12 cellular contexts compared by ENCODE assay signal in genomic region chr22:19892925-19893324, GRCh38. TPM values are rescaled to one million over a fixed set of nuclear protein-coding genes. Genes with fewer than 3 reads are reported as not detected.
A peak's percentile ranks its signal among the peaks of the same experiment; 100 is the strongest.
DNase-seq lines count a peak whose midpoint lies in the region; ATAC-seq and TF ChIP-seq lines count a peak whose summit lies in the region.
"Had no signal": no experiment of that assay in that cellular context is flagged by ENCODE, and none has a peak within 500 bp of the region (broad histone marks: within the 10 kb centered on the region; RNA-seq: fewer than 3 reads in every experiment).

No MANE protein-coding gene starts in this region.

- peaks cover 49% of the 10 kb centered on the region for H3K36me3 ChIP-seq in lower lobe of right lung
- H3K36me3 ChIP-seq in vagina, result peaks cover 0 to 5% of the 10 kb centered on the region in 2 donors
- H3K36me3 ChIP-seq in esophagus squamous epithelium, result peaks cover 2 to 53% (median 8%) of the 10 kb centered on the region in 3 donors

- no peak for TF ChIP-seq POLR2A in vagina (IDR thresholded peaks at IDR 0.05)
- TF ChIP-seq POLR2A in esophagus squamous epithelium (IDR thresholded peaks at IDR 0.05), result no peak

- no peaks in the 10 kb centered on the region for H3K27me3 Mint-ChIP-seq in activated naive CD4-positive, alpha-beta T cell treated with anti-CD3 and anti-CD28 coated beads, Interleukin-2, amount 50 U/mL, for 24 hours
- H3K27me3 Mint-ChIP-seq in activated T-helper 1 cell treated with anti-CD3 and anti-CD28 coated beads, Interleukin-12 subunit alpha, Interleukin-12 subunit beta, Interleukin-2, Interleukin-4 antibody, amounts not matched to agents 30 ng/mL and 10 ng/mL and 1 ng/mL, durations not matched to agents 14 hours and 24 hours and 36 hours (ENCODE audit: insufficient read depth), result no peaks in the 10 kb centered on the region
- H3K27me3 Mint-ChIP-seq in natural killer cell (ENCODE audit: low read depth in 2 of 2), result no peaks in the 10 kb centered on the region

- TF ChIP-seq CTCF in lower lobe of right lung (IDR thresholded peaks at IDR 0.05), result no peak
- TF ChIP-seq CTCF in vagina (IDR thresholded peaks at IDR 0.05), result no peak
- TF ChIP-seq CTCF in natural killer cell (IDR thresholded peaks at IDR 0.05), result no peak
- TF ChIP-seq CTCF in esophagus squamous epithelium (IDR thresholded peaks at IDR 0.05), result no peak

- no peaks in the 10 kb centered on the region for H3K9me3 ChIP-seq in lower lobe of right lung
- H3K9me3 ChIP-seq in vagina, result no peaks in the 10 kb centered on the region
- no peaks in the 10 kb centered on the region for H3K9me3 ChIP-seq in esophagus squamous epithelium
- H3K9me3 ChIP-seq: upper lobe of right lung had no signal

- H3K27ac ChIP-seq in lower lobe of right lung, result peak overlapping the region; percentile 66
- H3K27ac ChIP-seq in vagina, result peak overlapping the region; percentile 84
- no peak overlapping the region for H3K27ac ChIP-seq in esophagus squamous epithelium
- H3K27ac ChIP-seq: SK-N-MC had no signal

- H3K4me1 ChIP-seq in lower lobe of right lung (peaks cover 22% of the 10 kb centered on the region), vagina (peaks cover 26% of the 10 kb centered on the region), esophagus squamous epithelium (peaks cover 17 to 39% (median 19%) of the 10 kb centered on the region in 3 donors)

- H3K9me3 Mint-ChIP-seq in activated naive CD4-positive, alpha-beta T cell treated with anti-CD3 and anti-CD28 coated beads, Interleukin-2, amount 50 U/mL, for 24 hours, result no peaks in the 10 kb centered on the region
- H3K9me3 Mint-ChIP-seq in activated T-helper 1 cell treated with anti-CD3 and anti-CD28 coated beads, Interleukin-12 subunit alpha, Interleukin-12 subunit beta, Interleukin-2, Interleukin-4 antibody, amounts not matched to agents 30 ng/mL and 10 ng/mL and 1 ng/mL, durations not matched to agents 14 hours and 24 hours and 36 hours, result no peaks in the 10 kb centered on the region
- H3K9me3 Mint-ChIP-seq in natural killer cell, result no peaks in the 10 kb centered on the region

- ATAC-seq in lower lobe of right lung (no peak), natural killer cell (no peak), GM18873 (IDR thresholded peaks at IDR 0.05; ENCODE audit: low FRiP score, unreplicated experiment) (no peak)
- ATAC-seq: upper lobe of right lung had no signal

- intact Hi-C loops in activated T-helper 1 cell treated with anti-CD3 and anti-CD28 coated beads, Interleukin-12 subunit alpha, Interleukin-12 subunit beta, Interleukin-2, Interleukin-4 antibody, amounts not matched to agents 30 ng/mL and 10 ng/mL and 1 ng/mL, durations not matched to agents 14 hours and 24 hours and 36 hours (cut with micrococcal nuclease), result loop anchor here (1.0 to 5.0 kb wide), 6 partner anchors 39 to 751 kb away; partner anchors contain the start of genes CDC45, COMT, ESS2 and GNB1L
- intact Hi-C loops in lower lobe of right lung (cut with DNase I), result no loop called here
- intact Hi-C loops in vagina (cut with DNase I), result no loop called here
- intact Hi-C loops in natural killer cell (cut with micrococcal nuclease), result no loop called here
- intact Hi-C loops in esophagus squamous epithelium (cut with DNase I), result no loop called here

- H3K4me3 ChIP-seq in lower lobe of right lung (no peak overlapping the region), vagina (no peak overlapping the region), esophagus squamous epithelium (no peak overlapping the region)

- peaks cover 3% of the 10 kb centered on the region for H3K36me3 Mint-ChIP-seq in activated naive CD4-positive, alpha-beta T cell treated with anti-CD3 and anti-CD28 coated beads, Interleukin-2, amount 50 U/mL, for 24 hours
- H3K36me3 Mint-ChIP-seq in activated T-helper 1 cell treated with anti-CD3 and anti-CD28 coated beads, Interleukin-12 subunit alpha, Interleukin-12 subunit beta, Interleukin-2, Interleukin-4 antibody, amounts not matched to agents 30 ng/mL and 10 ng/mL and 1 ng/mL, durations not matched to agents 14 hours and 24 hours and 36 hours (ENCODE audit: low read depth), result peaks cover 2% of the 10 kb centered on the region
- no peaks in the 10 kb centered on the region for H3K36me3 Mint-ChIP-seq in natural killer cell

- H3K4me1 Mint-ChIP-seq in activated naive CD4-positive, alpha-beta T cell treated with anti-CD3 and anti-CD28 coated beads, Interleukin-2, amount 50 U/mL, for 24 hours, result peaks cover 82% of the 10 kb centered on the region
- peaks cover 34% of the 10 kb centered on the region for H3K4me1 Mint-ChIP-seq in activated T-helper 1 cell treated with anti-CD3 and anti-CD28 coated beads, Interleukin-12 subunit alpha, Interleukin-12 subunit beta, Interleukin-2, Interleukin-4 antibody, amounts not matched to agents 30 ng/mL and 10 ng/mL and 1 ng/mL, durations not matched to agents 14 hours and 24 hours and 36 hours (ENCODE audit: low read depth)
- peaks cover 12 to 17% of the 10 kb centered on the region in 2 donors for H3K4me1 Mint-ChIP-seq in natural killer cell

- no peak for DNase-seq in activated naive CD4-positive, alpha-beta T cell treated with Interleukin-2 at 50 U/mL for 16 hours
- DNase-seq in activated T-helper 1 cell treated with anti-CD3 and anti-CD28 coated beads, Interleukin-12 subunit alpha, Interleukin-12 subunit beta, Interleukin-2, Interleukin-4 antibody, amounts not matched to agents 30 ng/mL and 10 ng/mL and 1 ng/mL, durations not matched to agents 14 hours and 24 hours and 36 hours (ENCODE audit: low spot score), result no peak
- DNase-seq in lower lobe of right lung (no peak), vagina (ENCODE audit: extremely low spot score in 2 of 2) (no peak), natural killer cell (no peak), esophagus squamous epithelium (lab: John Stamatoyannopoulos, UW) (no peak)
- DNase-seq: activated gamma-delta T cell, NCI-H526 treated with DMSO at 0.1 percent for 48 hours, upper lobe of right lung had no signal

- 83% methylated on average over 8 to 11 of the region's 13 CpGs for WGBS in esophagus squamous epithelium, 2 donors

- H3K27me3 ChIP-seq in lower lobe of right lung (ENCODE audit: low read depth) (no peaks in the 10 kb centered on the region), vagina (no peaks in the 10 kb centered on the region), esophagus squamous epithelium (no peaks in the 10 kb centered on the region)
- H3K27me3 ChIP-seq: upper lobe of right lung had no signal

- peak overlapping the region; percentile 96 for H3K27ac Mint-ChIP-seq in activated naive CD4-positive, alpha-beta T cell treated with anti-CD3 and anti-CD28 coated beads, Interleukin-2, amount 50 U/mL, for 24 hours
- H3K27ac Mint-ChIP-seq in activated T-helper 1 cell treated with anti-CD3 and anti-CD28 coated beads, Interleukin-12 subunit alpha, Interleukin-12 subunit beta, Interleukin-2, Interleukin-4 antibody, amounts not matched to agents 30 ng/mL and 10 ng/mL and 1 ng/mL, durations not matched to agents 14 hours and 24 hours and 36 hours, result peak overlapping the region; percentile 1
- H3K27ac Mint-ChIP-seq in natural killer cell, result no peak overlapping the region

- H3K4me3 Mint-ChIP-seq in activated naive CD4-positive, alpha-beta T cell treated with anti-CD3 and anti-CD28 coated beads, Interleukin-2, amount 50 U/mL, for 24 hours, result peak overlapping the region; percentile 83
- H3K4me3 Mint-ChIP-seq in activated T-helper 1 cell treated with anti-CD3 and anti-CD28 coated beads, Interleukin-12 subunit alpha, Interleukin-12 subunit beta, Interleukin-2, Interleukin-4 antibody, amounts not matched to agents 30 ng/mL and 10 ng/mL and 1 ng/mL, durations not matched to agents 14 hours and 24 hours and 36 hours, result no peak overlapping the region
- H3K4me3 Mint-ChIP-seq in natural killer cell, result no peak overlapping the region

RNA-seq across cellular contexts. Expression of gene GNB1L, which starts 38.3 kb away (rescaled TPM):
- 20.6 and 21.5 TPM in 2 replicates for total RNA-seq in activated T-helper 1 cell treated with anti-CD3 and anti-CD28 coated beads, Interleukin-12 subunit alpha, Interleukin-12 subunit beta, Interleukin-2, Interleukin-4 antibody, amounts not matched to agents 30 ng/mL and 10 ng/mL and 1 ng/mL, durations not matched to agents 14 hours and 24 hours and 36 hours
- total RNA-seq in lower lobe of right lung, result 6.0 TPM
- 14.0 TPM for total RNA-seq in vagina
- total RNA-seq in natural killer cell, result 1 to 10 TPM; 5.1 to 5.3 (median 5.3) TPM
- 1 to 10 TPM; 5.7 to 8.5 (median 6.4) TPM for total RNA-seq in esophagus squamous epithelium

RNA-seq across cellular contexts. Expression of gene RTL10, which starts 38.3 kb away (rescaled TPM):
- total RNA-seq in activated T-helper 1 cell treated with anti-CD3 and anti-CD28 coated beads, Interleukin-12 subunit alpha, Interleukin-12 subunit beta, Interleukin-2, Interleukin-4 antibody, amounts not matched to agents 30 ng/mL and 10 ng/mL and 1 ng/mL, durations not matched to agents 14 hours and 24 hours and 36 hours, result 22.2 and 24.1 TPM in 2 replicates
- 24.3 TPM for total RNA-seq in lower lobe of right lung
- 21.4 TPM for total RNA-seq in vagina
- total RNA-seq in natural killer cell, result 10 to 100 TPM in 2 of 3 donors, 1 to 10 TPM in 1; 6.4 to 12.5 (median 11.7) TPM
- total RNA-seq in esophagus squamous epithelium, result 10 to 100 TPM in 2 of 4 donors, 1 to 10 TPM in 2; 9.4 to 18.2 (median 11.4) TPM

RNA-seq across cellular contexts. Expression of gene COMT, which starts 48.6 kb away (rescaled TPM):
- total RNA-seq in activated T-helper 1 cell treated with anti-CD3 and anti-CD28 coated beads, Interleukin-12 subunit alpha, Interleukin-12 subunit beta, Interleukin-2, Interleukin-4 antibody, amounts not matched to agents 30 ng/mL and 10 ng/mL and 1 ng/mL, durations not matched to agents 14 hours and 24 hours and 36 hours, result 99.4 and 112 TPM in 2 replicates
- 235 TPM for total RNA-seq in lower lobe of right lung
- 240 TPM for total RNA-seq in vagina
- total RNA-seq in natural killer cell, result 10 to 100 TPM; 37.5 to 56.2 (median 38.2) TPM
- 100 to 1,000 TPM; 210 to 422 (median 234) TPM for total RNA-seq in esophagus squamous epithelium

RNA-seq across cellular contexts. Expression of gene TXNRD2, which starts 48.7 kb away (rescaled TPM):
- 19.0 and 20.0 TPM in 2 replicates for total RNA-seq in activated T-helper 1 cell treated with anti-CD3 and anti-CD28 coated beads, Interleukin-12 subunit alpha, Interleukin-12 subunit beta, Interleukin-2, Interleukin-4 antibody, amounts not matched to agents 30 ng/mL and 10 ng/mL and 1 ng/mL, durations not matched to agents 14 hours and 24 hours and 36 hours
- total RNA-seq in lower lobe of right lung, result 47.5 TPM
- 13.5 TPM for total RNA-seq in vagina
- 10 to 100 TPM; 23.5 to 37.3 (median 24.4) TPM for total RNA-seq in natural killer cell
- total RNA-seq in esophagus squamous epithelium, result 10 to 100 TPM in 2 of 4 donors, 1 to 10 TPM in 2; 8.0 to 11.3 (median 10.4) TPM

Comparison
In these comparisons a context has a peak if more than half of its experiments do, and no peak if none do; other contexts are left out.
1. H3K27ac Mint-ChIP-seq: peak in activated naive CD4-positive, alpha-beta T cell treated with anti-CD3 and anti-CD28 coated beads, Interleukin-2, amount 50 U/mL, for 24 hours (single experiment) and activated T-helper 1 cell treated with anti-CD3 and anti-CD28 coated beads, Interleukin-12 subunit alpha, Interleukin-12 subunit beta, Interleukin-2, Interleukin-4 antibody, amounts not matched to agents 30 ng/mL and 10 ng/mL and 1 ng/mL, durations not matched to agents 14 hours and 24 hours and 36 hours (single experiment); none in natural killer cell (0 of 2).
2. H3K27ac ChIP-seq: peak in lower lobe of right lung (single experiment) and vagina (single experiment); none in esophagus squamous epithelium (0 of 4).